18 cellular contexts compared by ENCODE assay signal in genomic region chr13:73254827-73255226, GRCh38.
DNase-seq lines count a peak whose midpoint lies in the region; ATAC-seq, FAIRE-seq and TF ChIP-seq lines count a peak whose summit lies in the region.
"Had no signal": no experiment of that assay in that cellular context is flagged by ENCODE, and none has a peak within 500 bp of the region (broad histone marks: within the 10 kb centered on the region; RNA-seq: fewer than 3 reads in every experiment).

No MANE protein-coding gene starts in this region.

- H4K20me1 ChIP-seq in endothelial cell of umbilical vein (replicated peaks; ENCODE audit: control insufficient read depth, extremely low read depth, insufficient read depth, low read length) = no peaks in the 10 kb centered on the region

- H2AFZ ChIP-seq in endothelial cell of umbilical vein (ENCODE audit: low read depth, low read length) = no peak overlapping the region

- no peak for TF ChIP-seq CTCF in endothelial cell of umbilical vein (IDR thresholded peaks at IDR 0.05; ENCODE audit: extremely low read depth in 1 of 2, insufficient read depth in 1 of 2, low read depth in 1 of 2, low read length in 2 of 2)
- no peak for TF ChIP-seq CTCF in heart right ventricle (IDR thresholded peaks at IDR 0.05)

- DNase-seq in EL = peak; percentile 13
- peak; percentile 18 for DNase-seq in LoVo (ENCODE audit: low spot score)
- peak; percentile 1 for DNase-seq in endothelial cell of umbilical vein (ENCODE audit: low read depth, low spot score)
- no peak for DNase-seq in left colon
- DNase-seq in activated CD4-positive, alpha-beta T cell treated with anti-CD3 and anti-CD28 coated beads, Interleukin-2, amount 50 U/mL, for 48 hours = no peak
- DNase-seq in heart right ventricle = no peak
- DNase-seq: ACHN; CD4-positive, CD25-positive, alpha-beta regulatory T cell; DMS79; GF-D8; GOT3; Kasumi-1; NCI-H1436; NCI-H2029 treated with DMSO at 0.1 percent for 48 hours; NCI-H510A treated with DMSO at 0.1 percent for 48 hours; SIG-M5 had no signal

- intact Hi-C loops in endothelial cell of umbilical vein (cut with micrococcal nuclease) = no loop called here
- intact Hi-C loops in left colon (cut with DNase I, micrococcal nuclease) = no loop called here
- intact Hi-C loops in heart right ventricle (cut with DNase I) = no loop called here

- FAIRE-seq in endothelial cell of umbilical vein (lab: Jason Lieb, UNC) = peak; percentile 67

- no peak overlapping the region for H3K4me2 ChIP-seq in endothelial cell of umbilical vein (ENCODE audit: insufficient read depth, low read length)

- no peaks in the 10 kb centered on the region for H3K9me1 ChIP-seq in endothelial cell of umbilical vein (replicated peaks; ENCODE audit: control insufficient read depth, extremely low read depth, insufficient read depth, low read length)

- H3K27me3 ChIP-seq in endothelial cell of umbilical vein (ENCODE audit: control insufficient read depth in 2 of 2, insufficient read depth in 2 of 2, low read length in 2 of 2) (no peaks in the 10 kb centered on the region), heart right ventricle (no peaks in the 10 kb centered on the region)

- TF ChIP-seq POLR2A in endothelial cell of umbilical vein (IDR thresholded peaks at IDR 0.05; ENCODE audit: low read depth, low read length) = no peak

- CTCF ChIA-PET in endothelial cell of umbilical vein (lab: Charles Lee) = interaction anchor here (0.7 kb wide), 1 partner anchor 17 kb away, joined by 3 read pairs; no protein-coding TSS in a partner anchor

- H3K27ac ChIP-seq in endothelial cell of umbilical vein (ENCODE audit: insufficient read depth, low read depth, low read length) (no peak overlapping the region), heart right ventricle (no peak overlapping the region)

- POLR2A ChIA-PET in endothelial cell of umbilical vein (lab: Charles Lee) = no interaction called here

- H3K4me1 ChIP-seq in endothelial cell of umbilical vein (ENCODE audit: control insufficient read depth, extremely low read depth, insufficient read depth, low read length) = peaks cover 3% of the 10 kb centered on the region
- H3K4me1 ChIP-seq in heart right ventricle = peaks cover 0 to 5% (median 0%) of the 10 kb centered on the region in 9 donors

- H3K9ac ChIP-seq in endothelial cell of umbilical vein (replicated peaks; ENCODE audit: extremely low read depth, insufficient read depth, low read length) = no peak overlapping the region

- H3K4me3 ChIP-seq in endothelial cell of umbilical vein (replicated peaks in 1 of 3; ENCODE audit: insufficient read depth in 1 of 3, low read depth in 1 of 3, low read length in 3 of 3) = no peak overlapping the region
- no peak overlapping the region for H3K4me3 ChIP-seq in heart right ventricle

- BruUV-seq in endothelial cell of umbilical vein (replicated peaks; lab: Mats Ljungman, UMichigan) = no TSS peak

- no peaks in the 10 kb centered on the region for H3K36me3 ChIP-seq in endothelial cell of umbilical vein (ENCODE audit: control insufficient read depth in 2 of 2, extremely low read depth in 1 of 2, insufficient read depth in 2 of 2, low read length in 2 of 2)
- H3K36me3 ChIP-seq in heart right ventricle = no peaks in the 10 kb centered on the region

- ATAC-seq in left colon (peak; percentile 31), heart right ventricle (no peak), HG02840 (IDR thresholded peaks at IDR 0.05; ENCODE audit: low FRiP score, unreplicated experiment) (no peak), GM21723 (IDR thresholded peaks at IDR 0.05; ENCODE audit: unreplicated experiment) (no peak)

- dilution Hi-C loops in endothelial cell of umbilical vein (cut with MboI; ENCODE audit: extremely low pct_ligation_motif_present, low sequenced_read_pairs) = no loop called here

- H3K79me2 ChIP-seq in endothelial cell of umbilical vein (ENCODE audit: control insufficient read depth, insufficient read depth, low read length) = no peaks in the 10 kb centered on the region

- WGBS in heart right ventricle, 2 donors = 54 to 65% methylated on average over 2 of the region's 2 CpGs

- H3K9me3 ChIP-seq in endothelial cell of umbilical vein (replicated peaks; ENCODE audit: control insufficient read depth, insufficient read depth, low read length) (no peaks in the 10 kb centered on the region), heart right ventricle (no peaks in the 10 kb centered on the region)

TF ChIP-seq in endothelial cell of umbilical vein, 7 proteins besides CTCF, POLR2A, EP300 and RAD21:
- TF ChIP-seq FOS (IDR thresholded peaks at IDR 0.05; ENCODE audit: borderline replicate concordance, insufficient read depth, low read length) (peak; percentile 18), MYC (IDR thresholded peaks at IDR 0.05; ENCODE audit: low read depth, low read length) (no peak)

Comparison
In these comparisons a context has a peak if more than half of its experiments do, and no peak if none do; other contexts are left out.
1. DNase-seq: peak in EL (single experiment), LoVo (single experiment) and endothelial cell of umbilical vein (single experiment); none in left colon (0 of 2), activated CD4-positive, alpha-beta T cell treated with anti-CD3 and anti-CD28 coated beads, Interleukin-2, amount 50 U/mL, for 48 hours (0 of 2) and heart right ventricle (0 of 2).